In genomic region chr14:74510211-74510931, GRCh38 we compare ENCODE assay signal across 2 cellular contexts.
TF ChIP-seq lines count a peak whose summit lies in the region.

No MANE protein-coding gene starts in this region.

TF ChIP-seq in SK-N-SH, 30 proteins besides CTCF, POLR2A, EP300 and RAD21 (continued from another document):
- TF ChIP-seq, protein P1, sequence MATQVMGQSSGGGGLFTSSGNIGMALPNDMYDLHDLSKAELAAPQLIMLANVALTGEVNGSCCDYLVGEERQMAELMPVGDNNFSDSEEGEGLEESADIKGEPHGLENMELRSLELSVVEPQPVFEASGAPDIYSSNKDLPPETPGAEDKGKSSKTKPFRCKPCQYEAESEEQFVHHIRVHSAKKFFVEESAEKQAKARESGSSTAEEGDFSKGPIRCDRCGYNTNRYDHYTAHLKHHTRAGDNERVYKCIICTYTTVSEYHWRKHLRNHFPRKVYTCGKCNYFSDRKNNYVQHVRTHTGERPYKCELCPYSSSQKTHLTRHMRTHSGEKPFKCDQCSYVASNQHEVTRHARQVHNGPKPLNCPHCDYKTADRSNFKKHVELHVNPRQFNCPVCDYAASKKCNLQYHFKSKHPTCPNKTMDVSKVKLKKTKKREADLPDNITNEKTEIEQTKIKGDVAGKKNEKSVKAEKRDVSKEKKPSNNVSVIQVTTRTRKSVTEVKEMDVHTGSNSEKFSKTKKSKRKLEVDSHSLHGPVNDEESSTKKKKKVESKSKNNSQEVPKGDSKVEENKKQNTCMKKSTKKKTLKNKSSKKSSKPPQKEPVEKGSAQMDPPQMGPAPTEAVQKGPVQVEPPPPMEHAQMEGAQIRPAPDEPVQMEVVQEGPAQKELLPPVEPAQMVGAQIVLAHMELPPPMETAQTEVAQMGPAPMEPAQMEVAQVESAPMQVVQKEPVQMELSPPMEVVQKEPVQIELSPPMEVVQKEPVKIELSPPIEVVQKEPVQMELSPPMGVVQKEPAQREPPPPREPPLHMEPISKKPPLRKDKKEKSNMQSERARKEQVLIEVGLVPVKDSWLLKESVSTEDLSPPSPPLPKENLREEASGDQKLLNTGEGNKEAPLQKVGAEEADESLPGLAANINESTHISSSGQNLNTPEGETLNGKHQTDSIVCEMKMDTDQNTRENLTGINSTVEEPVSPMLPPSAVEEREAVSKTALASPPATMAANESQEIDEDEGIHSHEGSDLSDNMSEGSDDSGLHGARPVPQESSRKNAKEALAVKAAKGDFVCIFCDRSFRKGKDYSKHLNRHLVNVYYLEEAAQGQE (IDR thresholded peaks at IDR 0.05; ENCODE audit: low read depth, low read length): no peak
- TF ChIP-seq TCF12 (IDR thresholded peaks at IDR 0.05): no peak
- no peak for TF ChIP-seq TAF1 (IDR thresholded peaks at IDR 0.05; ENCODE audit: borderline replicate concordance, low read depth, low read length)

TF ChIP-seq in SK-N-SH treated with all-trans-retinoic acid at 6 μM for 48 hours, 23 proteins besides CTCF, POLR2A, EP300 and RAD21 (continued from another document):
- TF ChIP-seq ZFP3 (CRISPR knock-in tag; IDR thresholded peaks at IDR 0.05) (no peak), ESRRG (CRISPR knock-in tag; IDR thresholded peaks at IDR 0.05) (no peak), ZNF70 (CRISPR knock-in tag; IDR thresholded peaks at IDR 0.05) (no peak), OSR1 (CRISPR knock-in tag; IDR thresholded peaks at IDR 0.05) (no peak), ISL1 (CRISPR knock-in tag; IDR thresholded peaks at IDR 0.05) (no peak), PPARA (CRISPR knock-in tag; IDR thresholded peaks at IDR 0.05; ENCODE audit: borderline replicate concordance) (no peak), RARB (CRISPR knock-in tag; IDR thresholded peaks at IDR 0.05) (no peak)
- TF ChIP-seq, protein P2, sequence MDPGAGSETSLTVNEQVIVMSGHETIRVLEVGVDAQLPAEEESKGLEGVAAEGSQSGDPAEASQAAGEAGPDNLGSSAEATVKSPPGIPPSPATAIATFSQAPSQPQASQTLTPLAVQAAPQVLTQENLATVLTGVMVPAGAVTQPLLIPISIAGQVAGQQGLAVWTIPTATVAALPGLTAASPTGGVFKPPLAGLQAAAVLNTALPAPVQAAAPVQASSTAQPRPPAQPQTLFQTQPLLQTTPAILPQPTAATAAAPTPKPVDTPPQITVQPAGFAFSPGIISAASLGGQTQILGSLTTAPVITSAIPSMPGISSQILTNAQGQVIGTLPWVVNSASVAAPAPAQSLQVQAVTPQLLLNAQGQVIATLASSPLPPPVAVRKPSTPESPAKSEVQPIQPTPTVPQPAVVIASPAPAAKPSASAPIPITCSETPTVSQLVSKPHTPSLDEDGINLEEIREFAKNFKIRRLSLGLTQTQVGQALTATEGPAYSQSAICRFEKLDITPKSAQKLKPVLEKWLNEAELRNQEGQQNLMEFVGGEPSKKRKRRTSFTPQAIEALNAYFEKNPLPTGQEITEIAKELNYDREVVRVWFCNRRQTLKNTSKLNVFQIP (CRISPR knock-in tag; IDR thresholded peaks at IDR 0.05; ENCODE audit: borderline replicate concordance, low read depth): no peak
